ENCODE assay signal across 17 cellular contexts in genomic region chr16:29318037-29318436, GRCh38.
A peak's percentile ranks its signal among the peaks of the same experiment; 100 is the strongest.
DNase-seq lines count a peak whose midpoint lies in the region; ATAC-seq, FAIRE-seq and TF ChIP-seq lines count a peak whose summit lies in the region.
"Had no signal": no experiment of that assay in that cellular context is flagged by ENCODE, and none has a peak within 500 bp of the region (broad histone marks: within the 10 kb centered on the region; RNA-seq: fewer than 3 reads in every experiment).

No MANE protein-coding gene starts in this region.

- H3K4me1 Mint-ChIP-seq in activated B cell treated with CpG ODN at 0.5 μM for 24 hours (peaks cover 24% of the 10 kb centered on the region), type B pancreatic cell (ENCODE audit: unreplicated experiment) (peaks cover 46% of the 10 kb centered on the region)

- CTCF ChIA-PET in activated B cell treated with CpG ODN at 0.5 μM for 24 hours (lab: Charles Lee): no interaction called here

- H3K36me3 ChIP-seq in left ventricle myocardium inferior (peaks cover 4% of the 10 kb centered on the region), heart left ventricle (peaks cover 0 to 3% (median 0%) of the 10 kb centered on the region in 9 donors)
- H3K36me3 ChIP-seq: pancreas had no signal

- H3K4me3 ChIP-seq in left ventricle myocardium inferior: no peak overlapping the region
- no peak overlapping the region for H3K4me3 ChIP-seq in heart left ventricle
- H3K4me3 ChIP-seq: body of pancreas, pancreas had no signal

- H3K4me3 Mint-ChIP-seq in activated B cell treated with CpG ODN at 0.5 μM for 24 hours (peak overlapping the region; percentile 32), type B pancreatic cell (no peak overlapping the region)
- H3K4me3 Mint-ChIP-seq: activated CD8-positive, alpha-beta T cell treated with anti-CD3 and anti-CD28 coated beads, Interleukin-2, amount 10 ng/mL, durations not matched to agents 7 days and 5 days; T-helper 2 cell treated with Interferon-gamma antibody and Interleukin-4, amounts not matched to agents 5 μg/mL and 100 μg/mL, for 36 hours had no signal

- H3K27me3 ChIP-seq in left ventricle myocardium inferior (ENCODE audit: low read depth) (no peaks in the 10 kb centered on the region), heart left ventricle (no peaks in the 10 kb centered on the region)
- H3K27me3 ChIP-seq: body of pancreas, pancreas had no signal

- no peaks in the 10 kb centered on the region for H3K36me3 Mint-ChIP-seq in activated B cell treated with CpG ODN at 0.5 μM for 24 hours (ENCODE audit: low read depth)
- no peaks in the 10 kb centered on the region for H3K36me3 Mint-ChIP-seq in type B pancreatic cell

- 71 to 95% (median 88%) methylated on average over 16 of the region's 16 CpGs for WGBS in heart left ventricle, 4 donors

- POLR2A ChIA-PET in activated B cell treated with CpG ODN at 0.5 μM for 24 hours (lab: Charles Lee): no interaction called here

- H3K4me1 ChIP-seq in left ventricle myocardium inferior: peaks cover 36% of the 10 kb centered on the region
- H3K4me1 ChIP-seq in heart left ventricle: peaks cover 0 to 31% (median 15%) of the 10 kb centered on the region in 12 donors
- H3K4me1 ChIP-seq: pancreas had no signal

- DNase-seq in left ventricle myocardium inferior (no peak), heart left ventricle (no peak), activated B cell treated with CpG ODN at 0.5 μM for 24 hours (no peak), left kidney (ENCODE audit: low read depth, low spot score) (peak; percentile 29), type B pancreatic cell (ENCODE audit: extremely low spot score, unreplicated experiment) (no peak), occipital lobe (lab: John Stamatoyannopoulos, UW) (no peak), hippocampal formation (lab: John Stamatoyannopoulos, UW) (no peak), urothelium cell line (ENCODE audit: low spot score) (no peak)
- DNase-seq: activated CD8-positive, alpha-beta T cell treated with anti-CD3 and anti-CD28 coated beads, Interleukin-2, amount 10 ng/mL, durations not matched to agents 7 days and 5 days; activated gamma-delta T cell; hypothalamus; NCI-H1694; NCI-H524 had no signal

- no peak for FAIRE-seq in urothelium cell line (lab: Jason Lieb, UNC)
- FAIRE-seq: endometrium, pancreas had no signal

- TF ChIP-seq POLR2A in heart left ventricle (IDR thresholded peaks at IDR 0.05): no peak

- intact Hi-C loops in left ventricle myocardium inferior (cut with micrococcal nuclease): no loop called here
- intact Hi-C loops in heart left ventricle (cut with DNase I): no loop called here
- intact Hi-C loops in activated B cell treated with CpG ODN at 0.5 μM for 24 hours (cut with micrococcal nuclease): loop anchor here (2.0 kb wide), 1 partner anchor 21 kb away; no protein-coding TSS in a partner anchor

- H3K27ac ChIP-seq in left ventricle myocardium inferior (replicated peaks): no peak overlapping the region
- peak overlapping the region in 3 of 12 donors; percentile 40 to 44 (median 41) for H3K27ac ChIP-seq in heart left ventricle
- H3K27ac ChIP-seq: body of pancreas, pancreas had no signal

- ATAC-seq in heart left ventricle (no peak), activated B cell treated with CpG ODN at 0.5 μM for 24 hours (ENCODE audit: low read depth) (peak; percentile 71)
- ATAC-seq: activated CD8-positive, alpha-beta T cell treated with anti-CD3 and anti-CD28 coated beads, Interleukin-2, amount 10 ng/mL, durations not matched to agents 7 days and 5 days had no signal

- TF ChIP-seq CTCF in left ventricle myocardium inferior (IDR thresholded peaks at IDR 0.05; ENCODE audit: borderline replicate concordance) (peak; percentile 55), heart left ventricle (IDR thresholded peaks at IDR 0.05) (peak in 2 of 12 donors; percentile 2 to 40), activated B cell treated with CpG ODN at 0.5 μM for 24 hours (IDR thresholded peaks at IDR 0.05) (no peak), type B pancreatic cell (conservative IDR thresholded peaks at IDR 0.05) (peak; percentile 70)

- H3K27ac Mint-ChIP-seq in activated B cell treated with CpG ODN at 0.5 μM for 24 hours (no peak overlapping the region), type B pancreatic cell (no peak overlapping the region)
- H3K27ac Mint-ChIP-seq: activated CD8-positive, alpha-beta T cell treated with anti-CD3 and anti-CD28 coated beads, Interleukin-2, amount 10 ng/mL, durations not matched to agents 7 days and 5 days; T-helper 2 cell treated with Interferon-gamma antibody and Interleukin-4, amounts not matched to agents 5 μg/mL and 100 μg/mL, for 36 hours had no signal

- H3K9me3 Mint-ChIP-seq in activated B cell treated with CpG ODN at 0.5 μM for 24 hours: no peaks in the 10 kb centered on the region
- H3K9me3 Mint-ChIP-seq in type B pancreatic cell: no peaks in the 10 kb centered on the region
- H3K9me3 Mint-ChIP-seq: T-helper 2 cell treated with Interferon-gamma antibody and Interleukin-4, amounts not matched to agents 5 μg/mL and 100 μg/mL, for 36 hours had no signal

- no peaks in the 10 kb centered on the region for H3K27me3 Mint-ChIP-seq in activated B cell treated with CpG ODN at 0.5 μM for 24 hours
- peaks cover 3% of the 10 kb centered on the region for H3K27me3 Mint-ChIP-seq in type B pancreatic cell

- H3K9me3 ChIP-seq in left ventricle myocardium inferior (replicated peaks) (no peaks in the 10 kb centered on the region), heart left ventricle (no peaks in the 10 kb centered on the region)
- H3K9me3 ChIP-seq: body of pancreas, pancreas had no signal
